Comparison of ENCODE assay signal across 5 cellular contexts in the genomic region with DNA sequence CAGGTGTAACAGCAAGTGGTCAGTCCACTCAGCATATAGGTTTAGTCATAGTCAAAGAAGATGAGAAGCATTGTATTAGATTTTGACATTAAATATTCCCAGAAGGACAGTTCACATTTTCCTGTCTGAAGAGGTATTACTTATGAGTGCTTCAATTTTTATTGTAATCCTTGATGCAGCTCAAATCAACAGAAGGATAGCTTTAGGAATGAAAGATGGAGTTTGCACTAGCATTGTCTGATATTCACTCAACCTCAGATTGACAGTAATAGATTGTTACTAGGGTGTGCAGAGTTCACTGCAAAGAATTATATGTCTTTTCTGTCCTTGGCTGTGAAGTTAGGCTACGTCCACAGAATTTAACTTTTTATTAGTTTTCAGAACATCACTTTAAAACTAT.
"Had no signal": no experiment of that assay in that cellular context is flagged by ENCODE, and none has a peak within 500 bp of the region (broad histone marks: within the 10 kb centered on the region; RNA-seq: fewer than 3 reads in every experiment).

No MANE protein-coding gene starts in this region.

- H3K4me3 ChIP-seq: GM23338 had no signal

- DNase-seq: HFFc6 had no signal

- H2AFZ ChIP-seq: GM23338 had no signal

- H3K4me1 Mint-ChIP-seq: GM23338, H9, IgD-negative memory B cell had no signal

- H3K27ac ChIP-seq: HL-60 had no signal

- H3K4me2 ChIP-seq: GM23338 had no signal

- H3K4me3 Mint-ChIP-seq: GM23338, H9, HFFc6, IgD-negative memory B cell had no signal

- H3K9me3 Mint-ChIP-seq: GM23338, H9 had no signal

- H3K27ac Mint-ChIP-seq: GM23338, H9, HFFc6, IgD-negative memory B cell had no signal

- H3K27me3 Mint-ChIP-seq: IgD-negative memory B cell had no signal

- H3K36me3 Mint-ChIP-seq: IgD-negative memory B cell had no signal
